In the genomic region with DNA sequence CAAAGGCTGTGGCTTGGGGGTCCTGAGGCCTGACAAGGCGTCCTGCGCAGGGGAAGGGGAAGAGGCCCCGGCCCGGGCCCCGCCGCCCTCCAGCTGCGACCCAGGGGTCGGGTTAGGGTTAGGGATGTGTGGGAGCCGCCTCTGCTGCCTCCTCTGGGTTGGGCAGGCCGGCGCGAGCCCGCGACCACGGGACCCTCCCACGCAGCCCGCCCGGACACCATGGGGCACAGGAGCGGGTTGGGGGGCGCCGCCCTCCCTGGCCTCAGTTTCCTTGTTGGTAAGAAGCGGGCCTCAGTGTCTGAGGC, we compare ENCODE assay signal across 9 cellular contexts. TPM values are rescaled to one million over a fixed set of nuclear protein-coding genes. Genes with fewer than 3 reads are reported as not detected.
DNase-seq lines count a peak whose midpoint lies in the region; TF ChIP-seq lines count a peak whose summit lies in the region.
"Had no signal": no experiment of that assay in that cellular context is flagged by ENCODE, and none has a peak within 500 bp of the region (broad histone marks: within the 10 kb centered on the region; RNA-seq: fewer than 3 reads in every experiment).

No MANE protein-coding gene starts in this region.

- H3K4me1 ChIP-seq in OCI-LY7 (ENCODE audit: insufficient read depth, low read length, poor library complexity, severe bottlenecking) (peaks cover 50% of the 10 kb centered on the region), esophagus (ENCODE audit: control insufficient read depth in 2 of 2, insufficient read depth in 2 of 2, low read length in 1 of 2) (peaks cover 0 to 10% of the 10 kb centered on the region in 2 donors)

- H4K20me1 ChIP-seq in OCI-LY7 (ENCODE audit: insufficient read depth, low read length) = no peaks in the 10 kb centered on the region

- POLR2A ChIA-PET in OCI-LY7 (lab: Charles Lee) = interaction anchor here (0.8 to 5.2 kb wide), 2 partner anchors 20 to 28 kb away, joined by 3 to 26 read pairs; partner anchors contain the start of gene ANTKMT

- H3K79me2 ChIP-seq in OCI-LY7 (ENCODE audit: insufficient read depth, low read depth, low read length) = peaks cover 34% of the 10 kb centered on the region

- H2AFZ ChIP-seq in OCI-LY7 (ENCODE audit: low read length) = no peak overlapping the region; the same call in 1 of the 2 replicates

- H3K9me3 Mint-ChIP-seq in T-helper 1 cell treated with Interleukin-12 subunit alpha and Interleukin-12 subunit beta and Interleukin-4 antibody, amounts not matched to agents 30 μg/mL and 1 μg/mL, for 36 hours = no peaks in the 10 kb centered on the region
- no peaks in the 10 kb centered on the region for H3K9me3 Mint-ChIP-seq in osteocyte (ENCODE audit: unreplicated experiment)
- H3K9me3 Mint-ChIP-seq: activated naive CD4-positive, alpha-beta T cell treated with anti-CD3 and anti-CD28 coated beads, Interleukin-2, amount 50 U/mL, for 72 hours had no signal

- H3K4me3 Mint-ChIP-seq in T-helper 1 cell treated with Interleukin-12 subunit alpha and Interleukin-12 subunit beta and Interleukin-4 antibody, amounts not matched to agents 30 μg/mL and 1 μg/mL, for 36 hours = peak overlapping the region; percentile 76
- H3K4me3 Mint-ChIP-seq in osteocyte (ENCODE audit: unreplicated experiment) = peak overlapping the region; percentile 79

- H3K4me1 Mint-ChIP-seq in T-helper 1 cell treated with Interleukin-12 subunit alpha and Interleukin-12 subunit beta and Interleukin-4 antibody, amounts not matched to agents 30 μg/mL and 1 μg/mL, for 36 hours (ENCODE audit: low read depth) = peaks cover 13% of the 10 kb centered on the region
- peaks cover 8% of the 10 kb centered on the region for H3K4me1 Mint-ChIP-seq in osteocyte (ENCODE audit: unreplicated experiment)

- H3K4me3 ChIP-seq in OCI-LY7 (ENCODE audit: low read depth, low read length, poor library complexity, severe bottlenecking) (peak overlapping the region; percentile 91), esophagus (ENCODE audit: low read depth in 1 of 2, low read length in 2 of 2) (peak overlapping the region; percentile 79 to 92)

- H3K4me2 ChIP-seq in OCI-LY7 (ENCODE audit: low read length) = peak overlapping the region; percentile 89

- H3K27me3 ChIP-seq in esophagus (ENCODE audit: control insufficient read depth in 1 of 2, insufficient read depth in 2 of 2, low read length in 2 of 2) = no peaks in the 10 kb centered on the region

- TF ChIP-seq CTCF in OCI-LY7 (conservative IDR thresholded peaks at IDR 0.05; ENCODE audit: low read length) = no peak
- no peak for TF ChIP-seq CTCF in osteocyte (IDR thresholded peaks at IDR 0.05)

- no peak for DNase-seq in T-helper 1 cell
- DNase-seq in OCI-LY7 (ENCODE audit: low spot score) = no peak
- DNase-seq in osteocyte (ENCODE audit: extremely low spot score, unreplicated experiment) = peak; percentile 82
- no peak for DNase-seq in kidney glomerular epithelial cell (lab: John Stamatoyannopoulos, UW)
- DNase-seq in NCI-H2196 (lab: John Stamatoyannopoulos, UW; ENCODE audit: unreplicated experiment) = no peak
- DNase-seq in Ammon's horn (ENCODE audit: low spot score) = no peak

- H3K27me3 Mint-ChIP-seq in T-helper 1 cell treated with Interleukin-12 subunit alpha and Interleukin-12 subunit beta and Interleukin-4 antibody, amounts not matched to agents 30 μg/mL and 1 μg/mL, for 36 hours (ENCODE audit: low read depth) = no peaks in the 10 kb centered on the region
- no peaks in the 10 kb centered on the region for H3K27me3 Mint-ChIP-seq in osteocyte (ENCODE audit: unreplicated experiment)

- CTCF ChIA-PET in OCI-LY7 (lab: Charles Lee; ENCODE audit: unreplicated experiment) = interaction anchor here (0.7 kb wide), 1 partner anchor 20 kb away, joined by 4 read pairs; no protein-coding TSS in a partner anchor

- H3K9me3 ChIP-seq in OCI-LY7 (ENCODE audit: low read length) = no peaks in the 10 kb centered on the region
- no peaks in the 10 kb centered on the region for H3K9me3 ChIP-seq in esophagus (ENCODE audit: control insufficient read depth in 2 of 2, insufficient read depth in 1 of 2, low read depth in 1 of 2, low read length in 1 of 2)

- H3K27ac Mint-ChIP-seq in T-helper 1 cell treated with Interleukin-12 subunit alpha and Interleukin-12 subunit beta and Interleukin-4 antibody, amounts not matched to agents 30 μg/mL and 1 μg/mL, for 36 hours = peak overlapping the region; percentile 62
- no peak overlapping the region for H3K27ac Mint-ChIP-seq in osteocyte (ENCODE audit: unreplicated experiment)

- no TSS peak for BruUV-seq in OCI-LY7 (replicated peaks; lab: Mats Ljungman, UMichigan)

- H3K27ac ChIP-seq in OCI-LY7 (ENCODE audit: low read depth, low read length, poor library complexity, severe bottlenecking) = peak overlapping the region; percentile 97
- H3K27ac ChIP-seq in esophagus (ENCODE audit: low read depth in 2 of 2, low read length in 1 of 2) = peak overlapping the region; percentile 22 to 69

- no peaks in the 10 kb centered on the region for H3K9me2 ChIP-seq in OCI-LY7 (ENCODE audit: insufficient read depth, low read length)

- H3K36me3 ChIP-seq in OCI-LY7 (ENCODE audit: insufficient read depth, low read length) = peaks cover 24% of the 10 kb centered on the region
- peaks cover 0 to 25% of the 10 kb centered on the region in 2 donors for H3K36me3 ChIP-seq in esophagus (ENCODE audit: control insufficient read depth in 2 of 2, insufficient read depth in 2 of 2, low read length in 1 of 2)

- 0 to 1% methylated on average over 17 to 22 of the region's 22 CpGs for WGBS in esophagus, 2 donors

- intact Hi-C loops in OCI-LY7 (cut with micrococcal nuclease; ENCODE audit: unreplicated experiment) = no loop called here

- H3K36me3 Mint-ChIP-seq in T-helper 1 cell treated with Interleukin-12 subunit alpha and Interleukin-12 subunit beta and Interleukin-4 antibody, amounts not matched to agents 30 μg/mL and 1 μg/mL, for 36 hours (ENCODE audit: low read depth) = peaks cover 6% of the 10 kb centered on the region
- H3K36me3 Mint-ChIP-seq in osteocyte (ENCODE audit: unreplicated experiment) = peaks cover 7% of the 10 kb centered on the region

RNA-seq across cellular contexts. Expression of gene CIAO3, which starts 0.4 kb away (rescaled TPM):
- total RNA-seq in OCI-LY7 (2014; rRNA removed; shearing (Covaris generic)) = 142 and 169 TPM in 2 replicates
- total RNA-seq in OCI-LY7 (2022) (156 and 173 TPM in 2 replicates), osteocyte (31.4 and 31.5 TPM in 2 replicates)
- polyA plus RNA-seq in esophagus = 10 to 100 TPM; 21.9 to 41.2 TPM

RNA-seq across cellular contexts. Expression of gene HAGHL, which starts 13.5 kb away (rescaled TPM):
- 28.1 and 30.8 TPM in 2 replicates for total RNA-seq in OCI-LY7 (2014; rRNA removed; shearing (Covaris generic))
- total RNA-seq in OCI-LY7 (2022) (56.3 and 57.9 TPM in 2 replicates), osteocyte (11.3 and 17.3 TPM in 2 replicates)
- 1 to 10 TPM; 1.6 to 3.4 TPM for polyA plus RNA-seq in esophagus

RNA-seq across cellular contexts. Expression of gene CCDC78, which starts 14.2 kb away (rescaled TPM):
- total RNA-seq in OCI-LY7 (2014; rRNA removed; shearing (Covaris generic)) = 25.8 and 35.9 TPM in 2 replicates
- total RNA-seq in OCI-LY7 (2022) (52.6 and 57.9 TPM in 2 replicates), osteocyte (2.6 and 3.1 TPM in 2 replicates)
- under 1 TPM; 0.28 to 0.86 TPM for polyA plus RNA-seq in esophagus

RNA-seq across cellular contexts. Expression of gene ANTKMT, which starts 19.5 kb away (rescaled TPM):
- 44.8 and 51.3 TPM in 2 replicates for total RNA-seq in OCI-LY7 (2014; rRNA removed; shearing (Covaris generic))
- total RNA-seq in OCI-LY7 (2022) = 45.5 and 46.5 TPM in 2 replicates
- polyA plus RNA-seq in esophagus = 10 to 100 TPM; 17.9 to 22.4 TPM
- total RNA-seq in osteocyte = 41.5 and 41.7 TPM in 2 replicates

RNA-seq across cellular contexts. Expression of gene MSLN, which starts 20.1 kb away (rescaled TPM):
- 0.13 TPM in 1 of 2 replicates, not detected in the other for total RNA-seq in OCI-LY7 (2014; rRNA removed; shearing (Covaris generic))
- total RNA-seq in OCI-LY7 (2022) = 0.30 and 0.44 TPM in 2 replicates
- 1 to 10 TPM in 1 of 2 donors, under 1 TPM in 1; 0.87 to 3.7 TPM for polyA plus RNA-seq in esophagus
- total RNA-seq in osteocyte = 0.19 and 0.21 TPM in 2 replicates
- total RNA-seq: activated naive CD4-positive, alpha-beta T cell treated with anti-CD3 and anti-CD28 coated beads, Interleukin-2, amount 50 U/mL, for 72 hours had no signal
